9 cellular contexts compared by ENCODE assay signal in the genomic region with DNA sequence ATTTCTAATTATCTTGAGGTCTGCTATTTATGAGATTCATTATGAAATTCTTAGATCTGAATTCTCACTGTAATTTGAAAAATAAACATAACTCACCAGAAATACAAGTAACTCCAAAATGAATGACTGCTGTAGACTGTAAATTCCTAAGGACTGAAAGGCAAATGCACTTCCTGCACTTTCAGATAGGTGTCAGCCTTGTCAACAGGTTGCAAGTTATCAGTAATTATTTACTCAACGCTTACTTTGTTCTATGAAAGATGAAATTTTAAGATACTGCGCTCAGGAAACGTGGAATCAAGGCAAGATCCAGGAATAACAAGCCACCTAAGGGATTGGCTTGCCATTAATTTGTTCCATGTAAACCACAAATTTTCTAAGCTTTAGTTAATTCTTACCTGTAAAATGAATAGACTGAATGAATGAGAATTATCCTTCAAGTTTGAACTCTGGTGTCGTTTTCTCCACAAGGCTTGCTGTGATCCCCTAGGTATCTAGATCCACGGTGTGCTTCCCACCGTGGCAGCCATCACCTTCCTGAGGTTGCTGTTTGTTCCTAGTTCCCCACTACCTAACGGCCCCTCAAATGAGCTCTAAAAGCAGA. TPM values are rescaled to one million over a fixed set of nuclear protein-coding genes. Genes with fewer than 3 reads are reported as not detected.
DNase-seq lines count a peak whose midpoint lies in the region; ATAC-seq, FAIRE-seq and TF ChIP-seq lines count a peak whose summit lies in the region.
"Had no signal": no experiment of that assay in that cellular context is flagged by ENCODE, and none has a peak within 500 bp of the region (broad histone marks: within the 10 kb centered on the region; RNA-seq: fewer than 3 reads in every experiment).

No MANE protein-coding gene starts in this region.

- peak; percentile 68 for FAIRE-seq in H54 (lab: Jason Lieb, UNC)

- TF ChIP-seq CTCF in body of pancreas (IDR thresholded peaks at IDR 0.05) (peak; percentile 67 to 96 (median 94)), left lung (IDR thresholded peaks at IDR 0.05) (peak; percentile 58 to 91)

- ATAC-seq in body of pancreas (peak; percentile 89), left lung (peak; percentile 89), HG02610 (IDR thresholded peaks at IDR 0.05; ENCODE audit: unreplicated experiment) (no peak), HG03196 (IDR thresholded peaks at IDR 0.05; ENCODE audit: unreplicated experiment) (no peak)
- ATAC-seq: activated T-cell treated with anti-CD3 and anti-CD28 coated beads, Interleukin-2, amount 50 U/mL, for 72 hours had no signal

- TF ChIP-seq POLR2A in H54 (IDR thresholded peaks at IDR 0.05; ENCODE audit: low read depth, low read length) (no peak), body of pancreas (IDR thresholded peaks at IDR 0.05) (no peak)

- no peaks in the 10 kb centered on the region for H3K9me3 ChIP-seq in body of pancreas
- no peaks in the 10 kb centered on the region for H3K9me3 ChIP-seq in left lung

- H3K36me3 ChIP-seq in body of pancreas (replicated peaks in 1 of 2; ENCODE audit: insufficient read depth in 1 of 2, low read depth in 2 of 2) (peaks cover 0 to 13% of the 10 kb centered on the region in 2 donors), left lung (peaks cover 0 to 18% of the 10 kb centered on the region in 2 donors)

- intact Hi-C loops in body of pancreas (cut with DNase I) (no loop called here), left lung (cut with DNase I) (no loop called here)

- DNase-seq in NCI-H2196 treated with DMSO at 0.1 percent for 48 hours (lab: John Stamatoyannopoulos, UW; ENCODE audit: unreplicated experiment) (peak; percentile 11), NCI-H2196 (lab: John Stamatoyannopoulos, UW; ENCODE audit: unreplicated experiment) (no peak), H54 (ENCODE audit: insufficient read length, low spot score) (no peak), NCI-H460 (ENCODE audit: extremely low read depth, low read depth) (peak; percentile 43), body of pancreas (peak; percentile 48 to 67 (median 60)), left lung (no peak)

- H3K27me3 ChIP-seq in body of pancreas (no peaks in the 10 kb centered on the region), left lung (no peaks in the 10 kb centered on the region)

- H3K4me1 ChIP-seq in body of pancreas (peaks cover 17% of the 10 kb centered on the region), left lung (no peaks in the 10 kb centered on the region)

- H3K4me3 ChIP-seq in body of pancreas, result no peak overlapping the region
- no peak overlapping the region for H3K4me3 ChIP-seq in left lung

- H3K27ac ChIP-seq in body of pancreas (no peak overlapping the region), left lung (no peak overlapping the region)

- 23 to 28% methylated on average over 7 of the region's 7 CpGs for WGBS in body of pancreas, 2 donors

RNA-seq across cellular contexts. Expression of a gene that starts 12.6 kb away (rescaled TPM):
- total RNA-seq in NCI-H460 (2014; rRNA removed; shearing (Covaris generic)), result 37.7 and 43.4 TPM in 2 replicates
- polyA plus RNA-seq in NCI-H460 (2014; cell fraction: nucleus; rRNA removed), result 33.3 and 47.2 TPM in 2 replicates
- total RNA-seq in body of pancreas (10 to 100 TPM; 25.2 to 35.6 TPM), left lung (10 to 100 TPM; 31.0 to 32.0 TPM)

RNA-seq across cellular contexts. Expression of a gene that starts 27.9 kb away (rescaled TPM):
- 0.20 and 0.63 TPM in 2 replicates for total RNA-seq in NCI-H460 (2014; rRNA removed; shearing (Covaris generic))
- polyA plus RNA-seq in NCI-H460 (2014; cell fraction: nucleus; rRNA removed), result 0.61 TPM in 1 of 2 replicates, not detected in the other
- total RNA-seq in body of pancreas (1 to 10 TPM; 1.0 to 7.3 TPM), left lung (1 to 10 TPM; 4.3 to 4.4 TPM)

RNA-seq across cellular contexts. Expression of a gene that starts 45.1 kb away (rescaled TPM):
- 85.3 and 102 TPM in 2 replicates for total RNA-seq in NCI-H460 (2014; rRNA removed; shearing (Covaris generic))
- polyA plus RNA-seq in NCI-H460 (2014; cell fraction: nucleus; rRNA removed), result 79.7 and 101 TPM in 2 replicates
- total RNA-seq in body of pancreas (10 to 100 TPM; 16.2 to 31.4 TPM), left lung (10 to 100 TPM; 39.4 to 52.9 TPM)

RNA-seq across cellular contexts. Expression of a gene that starts 45.4 kb away (rescaled TPM):
- total RNA-seq in NCI-H460 (2014; rRNA removed; shearing (Covaris generic)), result 50.4 and 55.0 TPM in 2 replicates
- 104 and 105 TPM in 2 replicates for polyA plus RNA-seq in NCI-H460 (2014; cell fraction: nucleus; rRNA removed)
- total RNA-seq in body of pancreas (10 to 100 TPM; 15.8 to 31.4 TPM), left lung (10 to 100 TPM; 42.0 to 45.3 TPM)

Comparison
In these comparisons a context has a peak if more than half of its experiments do, and no peak if none do; other contexts are left out.
1. DNase-seq: peak in NCI-H2196 treated with DMSO at 0.1 percent for 48 hours (single experiment), NCI-H460 (single experiment) and body of pancreas (4 of 4); none in NCI-H2196 (single experiment), H54 (single experiment) and left lung (0 of 2).
2. ATAC-seq: peak in body of pancreas (single experiment) and left lung (single experiment); none in HG02610 (single experiment) and HG03196 (single experiment).